ENCODE assay signal across 1 cellular context in the genomic region with DNA sequence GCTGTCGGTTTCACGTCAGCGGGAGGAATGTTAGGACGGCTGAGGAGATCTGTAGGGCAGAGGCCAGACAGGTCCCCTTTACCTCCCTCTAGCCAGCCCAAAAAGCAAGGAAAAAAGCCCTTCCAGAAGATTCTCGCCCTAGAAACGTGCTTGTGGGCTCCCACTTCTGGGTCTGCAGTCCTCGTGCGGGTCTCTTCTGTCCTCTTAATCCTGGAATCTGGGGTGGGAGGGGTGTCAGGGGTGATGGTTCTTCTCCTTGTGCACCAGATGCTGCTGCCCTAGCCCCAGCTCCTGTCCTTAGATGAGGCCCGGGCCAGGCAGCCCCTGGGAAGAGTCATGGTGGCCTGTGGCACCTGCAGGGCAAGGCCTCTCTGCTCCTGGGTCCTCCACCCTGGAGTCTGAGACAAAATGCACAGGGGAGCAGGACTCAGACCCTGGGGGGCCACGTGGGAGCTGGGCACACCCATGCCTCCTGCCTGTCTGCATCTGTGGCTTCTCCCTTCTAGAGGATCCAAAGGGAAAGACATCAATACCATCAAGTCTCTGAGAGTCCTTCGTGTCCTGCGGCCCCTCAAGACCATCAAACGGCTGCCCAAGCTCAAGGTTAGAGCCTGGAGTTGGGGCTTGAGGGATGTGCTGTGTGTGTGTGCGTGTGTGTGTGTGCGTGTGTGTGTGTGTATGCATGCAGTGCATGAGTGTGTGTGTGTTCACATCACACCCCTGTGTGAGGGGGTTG.
TF ChIP-seq lines count a peak whose summit lies in the region.

No MANE protein-coding gene starts in this region.

TF ChIP-seq in H1, 55 proteins besides CTCF, POLR2A, EP300 and RAD21:
- TF ChIP-seq RBBP5 (IDR thresholded peaks at IDR 0.05; ENCODE audit: borderline replicate concordance, low read depth, low read length) (no peak), ASH2L (IDR thresholded peaks at IDR 0.05; ENCODE audit: low read length) (no peak), CBX8 (IDR thresholded peaks at IDR 0.05; ENCODE audit: borderline replicate concordance, low read depth, low read length) (no peak), TCF12 (IDR thresholded peaks at IDR 0.05; ENCODE audit: low read depth, low read length) (no peak), BRCA1 (IDR thresholded peaks at IDR 0.05; ENCODE audit: low read depth, low read length) (no peak), EZH2 (IDR thresholded peaks at IDR 0.05; ENCODE audit: low read depth, low read length, severe bottlenecking) (no peak), SRF (IDR thresholded peaks at IDR 0.05; ENCODE audit: low read depth, low read length) (no peak), CBX5 (IDR thresholded peaks at IDR 0.05; ENCODE audit: low read depth, low read length) (no peak), RNF2 (IDR thresholded peaks at IDR 0.05; ENCODE audit: borderline replicate concordance, low read depth, low read length, missing control alignments, poor library complexity, severe bottlenecking) (no peak), SUZ12 (IDR thresholded peaks at IDR 0.05; ENCODE audit: low read length) (no peak)
- TF ChIP-seq, protein P1, sequence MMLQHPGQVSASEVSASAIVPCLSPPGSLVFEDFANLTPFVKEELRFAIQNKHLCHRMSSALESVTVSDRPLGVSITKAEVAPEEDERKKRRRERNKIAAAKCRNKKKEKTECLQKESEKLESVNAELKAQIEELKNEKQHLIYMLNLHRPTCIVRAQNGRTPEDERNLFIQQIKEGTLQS (IDR thresholded peaks at IDR 0.05; ENCODE audit: insufficient read depth, low read depth, low read length) = no peak
- TF ChIP-seq, protein P2, sequence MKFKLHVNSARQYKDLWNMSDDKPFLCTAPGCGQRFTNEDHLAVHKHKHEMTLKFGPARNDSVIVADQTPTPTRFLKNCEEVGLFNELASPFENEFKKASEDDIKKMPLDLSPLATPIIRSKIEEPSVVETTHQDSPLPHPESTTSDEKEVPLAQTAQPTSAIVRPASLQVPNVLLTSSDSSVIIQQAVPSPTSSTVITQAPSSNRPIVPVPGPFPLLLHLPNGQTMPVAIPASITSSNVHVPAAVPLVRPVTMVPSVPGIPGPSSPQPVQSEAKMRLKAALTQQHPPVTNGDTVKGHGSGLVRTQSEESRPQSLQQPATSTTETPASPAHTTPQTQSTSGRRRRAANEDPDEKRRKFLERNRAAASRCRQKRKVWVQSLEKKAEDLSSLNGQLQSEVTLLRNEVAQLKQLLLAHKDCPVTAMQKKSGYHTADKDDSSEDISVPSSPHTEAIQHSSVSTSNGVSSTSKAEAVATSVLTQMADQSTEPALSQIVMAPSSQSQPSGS (IDR thresholded peaks at IDR 0.05; ENCODE audit: low read length) = no peak
- TF ChIP-seq, protein P3, sequence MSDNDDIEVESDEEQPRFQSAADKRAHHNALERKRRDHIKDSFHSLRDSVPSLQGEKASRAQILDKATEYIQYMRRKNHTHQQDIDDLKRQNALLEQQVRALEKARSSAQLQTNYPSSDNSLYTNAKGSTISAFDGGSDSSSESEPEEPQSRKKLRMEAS (IDR thresholded peaks at IDR 0.05) = no peak
